In genomic region chr1:1041092-1041503, GRCh38 we compare ENCODE assay signal across 18 cellular contexts. TPM values are rescaled to one million over a fixed set of nuclear protein-coding genes. Genes with fewer than 3 reads are reported as not detected.
DNase-seq lines count a peak whose midpoint lies in the region; ATAC-seq and TF ChIP-seq lines count a peak whose summit lies in the region.
"Had no signal": no experiment of that assay in that cellular context is flagged by ENCODE, and none has a peak within 500 bp of the region (broad histone marks: within the 10 kb centered on the region; RNA-seq: fewer than 3 reads in every experiment).

No MANE protein-coding gene starts in this region.

- peak; percentile 3 for ATAC-seq in left ventricle myocardium superior
- ATAC-seq in Right ventricle myocardium inferior: no peak
- no peak; the same call in 1 of the 2 replicates for ATAC-seq in IMR-90 (ENCODE audit: low read depth)

- H3K27ac Mint-ChIP-seq in endodermal cell: no peak overlapping the region
- H3K27ac Mint-ChIP-seq in activated CD4-positive, alpha-beta memory T cell treated with anti-CD3 and anti-CD28 coated beads for 36 hours: no peak overlapping the region
- H3K27ac Mint-ChIP-seq: activated B cell treated with CpG ODN at 0.5 μM for 24 hours; activated naive CD4-positive, alpha-beta T cell treated with anti-CD3 and anti-CD28 coated beads, Interleukin-2, amount 50 U/mL, for 24 hours; nephron had no signal

- no peak overlapping the region; the same call in 1 of the 2 replicates for H2AK5ac ChIP-seq in IMR-90 (ENCODE audit: low read depth, low read length)

- H3K4me3 ChIP-seq in IMR-90 (ENCODE audit: insufficient read depth, low read depth, low read length): no peak overlapping the region
- H3K4me3 ChIP-seq in endodermal cell (ENCODE audit: low read length): no peak overlapping the region
- H3K4me3 ChIP-seq in skeletal muscle cell (ENCODE audit: low read depth, low read length): peak overlapping the region; percentile 13
- H3K4me3 ChIP-seq in hepatocyte: no peak overlapping the region

- no peak overlapping the region for H2BK120ac ChIP-seq in IMR-90 (ENCODE audit: low read depth, low read length)

- WGBS in IMR-90 (ENCODE audit: extremely low coverage in 2 of 2, insufficient read length in 1 of 2), 2 experiments: 49% methylated on average over 47 of the region's 57 CpGs; no CpG with 5 or more reads in 1 of the 2 experiments
- 51 to 77% methylated on average over 32 to 52 of the region's 57 CpGs for WGBS in endodermal cell (ENCODE audit: insufficient coverage in 1 of 2, insufficient read length in 1 of 2), 2 experiments
- WGBS in hepatocyte (ENCODE audit: low lambda C conversion rate, missing lambda C conversion rate): 69% methylated on average over 34 of the region's 57 CpGs

- no peak overlapping the region for H3K4me3 Mint-ChIP-seq in endodermal cell
- no peak overlapping the region for H3K4me3 Mint-ChIP-seq in activated CD4-positive, alpha-beta memory T cell treated with anti-CD3 and anti-CD28 coated beads for 36 hours
- H3K4me3 Mint-ChIP-seq: activated naive CD4-positive, alpha-beta T cell treated with anti-CD3 and anti-CD28 coated beads, Interleukin-2, amount 50 U/mL, for 24 hours; nephron had no signal

- no peak for TF ChIP-seq RAD21 in IMR-90 (IDR thresholded peaks at IDR 0.05; ENCODE audit: low read length)

- no peak overlapping the region for H3K18ac ChIP-seq in IMR-90 (ENCODE audit: low read depth, low read length)

- H3K9me2 ChIP-seq in hepatocyte (replicated peaks; ENCODE audit: insufficient read depth): no peaks in the 10 kb centered on the region

- H3K9ac ChIP-seq in IMR-90 (ENCODE audit: low read depth, low read length): no peak overlapping the region
- no peak overlapping the region for H3K9ac ChIP-seq in endodermal cell (ENCODE audit: extremely low read depth, low read length, poor library complexity, severe bottlenecking)

- DNase-seq in left ventricle myocardium superior (no peak), Right ventricle myocardium inferior (ENCODE audit: missing footprints) (no peak), IMR-90 (no peak), endodermal cell (peak; percentile 90), skeletal muscle cell (ENCODE audit: low read depth) (no peak), hepatocyte (ENCODE audit: low spot score) (no peak), NCI-H1436 treated with DMSO at 0.1 percent for 48 hours (lab: John Stamatoyannopoulos, UW) (no peak)
- no peak for DNase-seq in activated CD4-positive, alpha-beta memory T cell treated with anti-CD3 and anti-CD28 coated beads for 36 hours
- DNase-seq: DMS 273 treated with DMSO at 0.1 percent for 48 hours, NCI-H2081 treated with DMSO at 0.1 percent for 48 hours had no signal

- 0 out of 2 replicates have a peak, but pooled peaks cover 5% of the 10 kb centered on the region for H3K9me1 ChIP-seq in IMR-90 (ENCODE audit: insufficient read depth, low read length)

- peak overlapping the region; percentile 42 for H2AK9ac ChIP-seq in IMR-90 (replicated peaks; ENCODE audit: low read depth, low read length, poor library complexity)

- H3K4ac ChIP-seq in IMR-90 (ENCODE audit: low read depth, low read length): no peak overlapping the region

- intact Hi-C loops in left ventricle myocardium superior (cut with micrococcal nuclease): no loop called here
- intact Hi-C loops in Right ventricle myocardium inferior (cut with DNase I): no loop called here
- intact Hi-C loops in IMR-90 (cut with micrococcal nuclease): loop anchor here (2.0 kb wide), 1 partner anchor 28 kb away; the partner anchor contains the start of gene ISG15
- intact Hi-C loops in activated CD4-positive, alpha-beta memory T cell treated with anti-CD3 and anti-CD28 coated beads for 36 hours (cut with micrococcal nuclease): no loop called here

- H2BK15ac ChIP-seq in IMR-90 (ENCODE audit: low read depth, low read length): no peak overlapping the region

- TF ChIP-seq CTCF in IMR-90 (conservative IDR thresholded peaks at IDR 0.05; ENCODE audit: low read depth, low read length) (no peak), endodermal cell (conservative IDR thresholded peaks at IDR 0.05) (no peak), hepatocyte (IDR thresholded peaks at IDR 0.05; ENCODE audit: poor library complexity) (no peak)

- TF ChIP-seq POLR2A in IMR-90 (IDR thresholded peaks at IDR 0.05; ENCODE audit: low read depth, low read length): no peak

- H3K27ac ChIP-seq in IMR-90 (ENCODE audit: insufficient read depth, low read length) (no peak overlapping the region), endodermal cell (ENCODE audit: low read depth, low read length) (no peak overlapping the region), hepatocyte (no peak overlapping the region)
- H3K27ac ChIP-seq: brain microvascular endothelial cell had no signal

- H2AFZ ChIP-seq in IMR-90 (replicated peaks; ENCODE audit: low read length, poor library complexity) (peak overlapping the region; percentile 78), hepatocyte (no peak overlapping the region)

- H3K56ac ChIP-seq in IMR-90 (ENCODE audit: extremely low read depth, insufficient read depth, low read length): no peak overlapping the region

- H3K9me3 ChIP-seq in IMR-90 (ENCODE audit: control insufficient read depth, insufficient read depth, low read length) (no peaks in the 10 kb centered on the region), endodermal cell (ENCODE audit: control insufficient read depth, low read length) (no peaks in the 10 kb centered on the region), hepatocyte (ENCODE audit: low read depth) (no peaks in the 10 kb centered on the region)

- in situ Hi-C loops in IMR-90 (cut with MboI; ENCODE audit: low sequenced_read_pairs): no loop called here

- H3K4me1 Mint-ChIP-seq in endodermal cell: peaks cover 6% of the 10 kb centered on the region
- peaks cover 15% of the 10 kb centered on the region for H3K4me1 Mint-ChIP-seq in activated CD4-positive, alpha-beta memory T cell treated with anti-CD3 and anti-CD28 coated beads for 36 hours (ENCODE audit: low read depth)

- dilution Hi-C loops in IMR-90 (cut with HindIII; ENCODE audit: low sequenced_read_pairs, unreplicated experiment): no loop called here

- H3K36me3 Mint-ChIP-seq in endodermal cell (ENCODE audit: low read depth): peaks cover 43% of the 10 kb centered on the region
- H3K36me3 Mint-ChIP-seq in activated CD4-positive, alpha-beta memory T cell treated with anti-CD3 and anti-CD28 coated beads for 36 hours: no peaks in the 10 kb centered on the region
- H3K36me3 Mint-ChIP-seq: activated naive CD4-positive, alpha-beta T cell treated with anti-CD3 and anti-CD28 coated beads, Interleukin-2, amount 50 U/mL, for 24 hours had no signal

- peaks cover 7% of the 10 kb centered on the region for H3K4me1 ChIP-seq in IMR-90 (ENCODE audit: control insufficient read depth, insufficient read depth, low read length)
- H3K4me1 ChIP-seq in endodermal cell (ENCODE audit: control insufficient read depth, insufficient read depth, low read length): no peaks in the 10 kb centered on the region
- peaks cover 14% of the 10 kb centered on the region for H3K4me1 ChIP-seq in hepatocyte (ENCODE audit: insufficient read depth)

- H3K4me2 ChIP-seq in IMR-90 (ENCODE audit: low read depth, low read length) (0 out of 2 replicates have a peak overlapping the region, but pooled peaks have one; percentile 40), hepatocyte (no peak overlapping the region)

- H3K9me3 Mint-ChIP-seq in endodermal cell: no peaks in the 10 kb centered on the region
- no peaks in the 10 kb centered on the region for H3K9me3 Mint-ChIP-seq in activated CD4-positive, alpha-beta memory T cell treated with anti-CD3 and anti-CD28 coated beads for 36 hours
- H3K9me3 Mint-ChIP-seq: activated B cell treated with CpG ODN at 0.5 μM for 24 hours; activated naive CD4-positive, alpha-beta T cell treated with anti-CD3 and anti-CD28 coated beads, Interleukin-2, amount 50 U/mL, for 24 hours; nephron had no signal

- H3K27me3 Mint-ChIP-seq in endodermal cell (ENCODE audit: insufficient read depth): peaks cover 47% of the 10 kb centered on the region
- peaks cover 22% of the 10 kb centered on the region for H3K27me3 Mint-ChIP-seq in activated CD4-positive, alpha-beta memory T cell treated with anti-CD3 and anti-CD28 coated beads for 36 hours
- H3K27me3 Mint-ChIP-seq: activated naive CD4-positive, alpha-beta T cell treated with anti-CD3 and anti-CD28 coated beads, Interleukin-2, amount 50 U/mL, for 24 hours had no signal

- H3K36me3 ChIP-seq in IMR-90 (ENCODE audit: control insufficient read depth, insufficient read depth, low read length) (peaks cover 45% of the 10 kb centered on the region), endodermal cell (ENCODE audit: control insufficient read depth, insufficient read depth, low read length) (peaks cover 21% of the 10 kb centered on the region), hepatocyte (replicated peaks; ENCODE audit: insufficient read depth, low read depth) (no peaks in the 10 kb centered on the region)

- H4K8ac ChIP-seq in IMR-90 (ENCODE audit: low read depth in 2 of 2, low read length in 2 of 2): no peak overlapping the region

- peaks cover 9 to 34% of the 10 kb centered on the region in 2 experiments for H3K79me1 ChIP-seq in IMR-90 (ENCODE audit: low read depth in 1 of 2, low read length in 2 of 2)

- POLR2A ChIA-PET in IMR-90 (lab: Charles Lee; ENCODE audit: unreplicated experiment): no interaction called here
- POLR2A ChIA-PET in activated CD4-positive, alpha-beta memory T cell treated with anti-CD3 and anti-CD28 coated beads for 36 hours (lab: Charles Lee): no interaction called here

- H4K91ac ChIP-seq in IMR-90 (ENCODE audit: insufficient read depth, low read depth, low read length): no peak overlapping the region

- BruUV-seq in IMR-90 (replicated peaks; lab: Mats Ljungman, UMichigan): TSS peak; percentile 76

- H4K20me1 ChIP-seq in IMR-90 (ENCODE audit: insufficient read depth, low read length) (peaks cover 56% of the 10 kb centered on the region), hepatocyte (ENCODE audit: insufficient read depth, poor library complexity, severe bottlenecking) (peaks cover 43% of the 10 kb centered on the region)

- H4K5ac ChIP-seq in IMR-90 (ENCODE audit: low read depth, low read length): no peak overlapping the region

- H2BK20ac ChIP-seq in IMR-90 (ENCODE audit: low read depth, low read length): no peak overlapping the region

- no peak overlapping the region for H3K23ac ChIP-seq in IMR-90 (ENCODE audit: low read depth, low read length)

- no peak overlapping the region for H2BK5ac ChIP-seq in IMR-90 (ENCODE audit: low read depth, low read length, poor library complexity, severe bottlenecking)

- no peaks in the 10 kb centered on the region for H3K27me3 ChIP-seq in IMR-90 (ENCODE audit: control insufficient read depth, insufficient read depth, low read length)
- H3K27me3 ChIP-seq in endodermal cell (ENCODE audit: control insufficient read depth, insufficient read depth, low read length, poor library complexity, severe bottlenecking): peaks cover 32% of the 10 kb centered on the region
- H3K27me3 ChIP-seq in hepatocyte: no peaks in the 10 kb centered on the region
- H3K27me3 ChIP-seq: brain microvascular endothelial cell, dorsolateral prefrontal cortex had no signal

- CTCF ChIA-PET in IMR-90 (lab: Yijun Ruan, JAX): no interaction called here
- CTCF ChIA-PET in activated CD4-positive, alpha-beta memory T cell treated with anti-CD3 and anti-CD28 coated beads for 36 hours (lab: Charles Lee): interaction anchor here (1.5 to 2.8 kb wide), 4 partner anchors 21 to 81 kb away, joined by 5 to 15 read pairs (median 6); no protein-coding TSS in a partner anchor

- no peak overlapping the region for H3K14ac ChIP-seq in IMR-90 (replicated peaks; ENCODE audit: low read depth, low read length)

- H3K79me2 ChIP-seq in hepatocyte: peaks cover 4% of the 10 kb centered on the region

RNA-seq across cellular contexts. Expression of gene AGRN, which starts 21.2 kb away (rescaled TPM):
- total RNA-seq in left ventricle myocardium superior (18.5 TPM), Right ventricle myocardium inferior (14.1 TPM), IMR-90 (2012; rRNA removed) (8.1 and 11.4 TPM in 2 replicates), endodermal cell (100 to 1,000 TPM; 269 to 288 TPM), hepatocyte (51.8 and 81.8 TPM in 2 replicates)
- polyA plus RNA-seq in IMR-90 (2012; rRNA removed) (115 and 124 TPM in 2 replicates), hepatocyte (53.3 and 61.2 TPM in 2 replicates)
- 128 and 199 TPM in 2 replicates for polyA plus RNA-seq in IMR-90 (2012; cell fraction: cytosol; rRNA removed)
- polyA plus RNA-seq in IMR-90 (2012; cell fraction: nucleus; rRNA removed; ENCODE audit: low replicate concordance): 291 and 688 TPM in 2 replicates
- polyA plus RNA-seq in endodermal cell (2013, experiment 1 of 2): 192 TPM
- 176 TPM for polyA plus RNA-seq in endodermal cell (2013, experiment 2 of 2)
- 10 to 100 TPM; 33.2 to 35.6 TPM for total RNA-seq in activated CD4-positive, alpha-beta memory T cell treated with anti-CD3 and anti-CD28 coated beads for 36 hours

RNA-seq across cellular contexts. Expression of gene ISG15, which starts 27.8 kb away (rescaled TPM):
- total RNA-seq in left ventricle myocardium superior (16.4 TPM), Right ventricle myocardium inferior (19.2 TPM), IMR-90 (2012; rRNA removed) (92.2 and 105 TPM in 2 replicates), endodermal cell (10 to 100 TPM; 46.6 to 48.4 TPM), hepatocyte (62.3 and 86.0 TPM in 2 replicates)
- polyA plus RNA-seq in IMR-90 (2012; rRNA removed) (99.1 and 138 TPM in 2 replicates), hepatocyte (88.5 and 89.6 TPM in 2 replicates)
- 153 and 262 TPM in 2 replicates for polyA plus RNA-seq in IMR-90 (2012; cell fraction: cytosol; rRNA removed)
- 50.0 and 115 TPM in 2 replicates for polyA plus RNA-seq in IMR-90 (2012; cell fraction: nucleus; rRNA removed; ENCODE audit: low replicate concordance)
- polyA plus RNA-seq in endodermal cell (2013, experiment 1 of 2): 31.4 TPM
- 31.8 TPM for polyA plus RNA-seq in endodermal cell (2013, experiment 2 of 2)
- 100 to 1,000 TPM in 1 of 2 experiments, 10 to 100 TPM in 1; 96.9 to 108 TPM for total RNA-seq in activated CD4-positive, alpha-beta memory T cell treated with anti-CD3 and anti-CD28 coated beads for 36 hours

RNA-seq across cellular contexts. Expression of gene RNF223, which starts 33.0 kb away (rescaled TPM):
- not detected for total RNA-seq in left ventricle myocardium superior
- not detected for total RNA-seq in Right ventricle myocardium inferior
- total RNA-seq in IMR-90 (2012; rRNA removed): not detected in 2 replicates
- polyA plus RNA-seq in IMR-90 (2012; rRNA removed): not detected in 2 replicates
- not detected in 2 replicates for polyA plus RNA-seq in IMR-90 (2012; cell fraction: cytosol; rRNA removed)
- not detected in 2 replicates for polyA plus RNA-seq in IMR-90 (2012; cell fraction: nucleus; rRNA removed; ENCODE audit: low replicate concordance)
- total RNA-seq in endodermal cell: not detected
- polyA plus RNA-seq in endodermal cell (2013, experiment 1 of 2): not detected
- polyA plus RNA-seq in endodermal cell (2013, experiment 2 of 2): not detected
- not detected for total RNA-seq in activated CD4-positive, alpha-beta memory T cell treated with anti-CD3 and anti-CD28 coated beads for 36 hours
- total RNA-seq in hepatocyte: 0.08 and 0.43 TPM in 2 replicates
- polyA plus RNA-seq in hepatocyte: 0.88 and 2.6 TPM in 2 replicates
- total RNA-seq: activated B cell treated with CpG ODN at 0.5 μM for 24 hours, lung microvascular endothelial cell, RPMI7951, temporal lobe had no signal

RNA-seq across cellular contexts. Expression of gene HES4, which starts 41.2 kb away (rescaled TPM):
- total RNA-seq in left ventricle myocardium superior: 39.4 TPM
- 36.7 TPM for total RNA-seq in Right ventricle myocardium inferior
- total RNA-seq in IMR-90 (2012; rRNA removed): 1.4 and 3.1 TPM in 2 replicates
- polyA plus RNA-seq in IMR-90 (2012; rRNA removed): 11.7 and 18.9 TPM in 2 replicates
- polyA plus RNA-seq in IMR-90 (2012; cell fraction: cytosol; rRNA removed): 21.4 and 27.9 TPM in 2 replicates
- 217 and 369 TPM in 2 replicates for polyA plus RNA-seq in IMR-90 (2012; cell fraction: nucleus; rRNA removed; ENCODE audit: low replicate concordance)
- 10 to 100 TPM; 16.1 to 19.7 TPM for total RNA-seq in endodermal cell
- polyA plus RNA-seq in endodermal cell (2013, experiment 1 of 2): 144 TPM
- 117 TPM for polyA plus RNA-seq in endodermal cell (2013, experiment 2 of 2)
- total RNA-seq in activated CD4-positive, alpha-beta memory T cell treated with anti-CD3 and anti-CD28 coated beads for 36 hours: 1 to 10 TPM; 1.7 to 2.0 TPM
- 21.4 and 28.7 TPM in 2 replicates for total RNA-seq in hepatocyte
- 74.5 and 107 TPM in 2 replicates for polyA plus RNA-seq in hepatocyte

RNA-seq across cellular contexts. Expression of gene PERM1, which starts 59.2 kb away (rescaled TPM):
- 187 TPM for total RNA-seq in left ventricle myocardium superior
- 174 TPM for total RNA-seq in Right ventricle myocardium inferior
- total RNA-seq in IMR-90 (2012; rRNA removed): not detected in 2 replicates
- not detected in 2 replicates for polyA plus RNA-seq in IMR-90 (2012; rRNA removed)
- polyA plus RNA-seq in IMR-90 (2012; cell fraction: cytosol; rRNA removed): not detected in 2 replicates
- polyA plus RNA-seq in IMR-90 (2012; cell fraction: nucleus; rRNA removed; ENCODE audit: low replicate concordance): 0.02 and 0.03 TPM in 2 replicates
- not detected for total RNA-seq in endodermal cell
- polyA plus RNA-seq in endodermal cell (2013, experiment 1 of 2): not detected
- not detected for polyA plus RNA-seq in endodermal cell (2013, experiment 2 of 2)
- not detected for total RNA-seq in activated CD4-positive, alpha-beta memory T cell treated with anti-CD3 and anti-CD28 coated beads for 36 hours
- total RNA-seq in hepatocyte: not detected in 2 replicates
- 1.3 and 1.6 TPM in 2 replicates for polyA plus RNA-seq in hepatocyte
- total RNA-seq: activated B cell treated with CpG ODN at 0.5 μM for 24 hours, lung microvascular endothelial cell had no signal
